26 cellular contexts compared by ENCODE assay signal in genomic region chr7:155705656-155706360, GRCh38.
A peak's percentile ranks its signal among the peaks of the same experiment; 100 is the strongest.
DNase-seq lines count a peak whose midpoint lies in the region; ATAC-seq and TF ChIP-seq lines count a peak whose summit lies in the region.
"Had no signal": no experiment of that assay in that cellular context is flagged by ENCODE, and none has a peak within 500 bp of the region (broad histone marks: within the 10 kb centered on the region; RNA-seq: fewer than 3 reads in every experiment).

No MANE protein-coding gene starts in this region.

- no peak overlapping the region for H3K4me3 ChIP-seq in left ventricle myocardium inferior
- H3K4me3 ChIP-seq: sigmoid colon, tibial artery, vagina had no signal

- H3K36me3 Mint-ChIP-seq in activated B cell treated with CpG ODN at 0.5 μM for 24 hours (ENCODE audit: low read depth) (peaks cover 61% of the 10 kb centered on the region), memory B cell (peaks cover 25% of the 10 kb centered on the region)

- H3K4me3 Mint-ChIP-seq in activated B cell treated with CpG ODN at 0.5 μM for 24 hours: no peak overlapping the region
- no peak overlapping the region for H3K4me3 Mint-ChIP-seq in memory B cell
- H3K4me3 Mint-ChIP-seq: activated naive CD4-positive, alpha-beta T cell treated with anti-CD3 and anti-CD28 coated beads for 36 hours had no signal

- H3K4me1 Mint-ChIP-seq in activated B cell treated with CpG ODN at 0.5 μM for 24 hours: peaks cover 5% of the 10 kb centered on the region
- H3K4me1 Mint-ChIP-seq in memory B cell: no peaks in the 10 kb centered on the region

- ATAC-seq in left ventricle myocardium superior: peak; percentile 78
- ATAC-seq in activated B cell treated with CpG ODN at 0.5 μM for 24 hours (ENCODE audit: low read depth): no peak
- no peak for ATAC-seq in memory B cell (ENCODE audit: low read depth)
- no peak for ATAC-seq in HG03565 (IDR thresholded peaks at IDR 0.05; ENCODE audit: unreplicated experiment)
- ATAC-seq: left lobe of liver had no signal

- H3K27me3 Mint-ChIP-seq in activated B cell treated with CpG ODN at 0.5 μM for 24 hours: no peaks in the 10 kb centered on the region
- no peaks in the 10 kb centered on the region for H3K27me3 Mint-ChIP-seq in memory B cell

- no peaks in the 10 kb centered on the region for H3K27me3 ChIP-seq in left ventricle myocardium inferior (ENCODE audit: low read depth)
- H3K27me3 ChIP-seq: neutrophil, sigmoid colon, tibial artery, vagina had no signal

- H3K36me3 ChIP-seq in left ventricle myocardium inferior: peaks cover 81% of the 10 kb centered on the region

- peaks cover 11% of the 10 kb centered on the region for H3K4me1 ChIP-seq in left ventricle myocardium inferior
- H3K4me1 ChIP-seq: sigmoid colon, tibial artery, vagina had no signal

- no peak overlapping the region for H3K27ac ChIP-seq in left ventricle myocardium inferior (replicated peaks)
- H3K27ac ChIP-seq: KMS-11, neutrophil, sigmoid colon, tibial artery, vagina had no signal

- H3K27ac Mint-ChIP-seq in activated B cell treated with CpG ODN at 0.5 μM for 24 hours (peak overlapping the region; percentile 2), memory B cell (peak overlapping the region; percentile 40)
- H3K27ac Mint-ChIP-seq: activated naive CD4-positive, alpha-beta T cell treated with anti-CD3 and anti-CD28 coated beads for 36 hours had no signal

- no peak for DNase-seq in left ventricle myocardium superior
- DNase-seq in left ventricle myocardium inferior: no peak
- no peak for DNase-seq in activated B cell treated with CpG ODN at 0.5 μM for 24 hours
- no peak for DNase-seq in memory B cell (ENCODE audit: low spot score in 2 of 2)
- no peak for DNase-seq in putamen (ENCODE audit: low spot score)
- no peak for DNase-seq in NCI-H2107 (lab: John Stamatoyannopoulos, UW)
- DNase-seq: activated CD4-positive, alpha-beta T cell treated with anti-CD3 and anti-CD28 coated beads, Interleukin-2, amount 50 U/mL, for 48 hours; activated naive CD4-positive, alpha-beta T cell treated with anti-CD3 and anti-CD28 coated beads for 36 hours; amygdala; DMS153; effector CD4-positive, alpha-beta T cell; glutamatergic neuron; H7; mesendoderm; NCI-H446; NCI-H748 treated with DMSO at 0.1 percent for 48 hours; posterior cingulate gyrus; sigmoid colon; stimulated activated CD4-positive, alpha-beta T cell treated with anti-CD3 and anti-CD28 coated beads, Interleukin-4, amount 100 ng/mL, for 24 hours; T-helper 1 cell; tibial artery had no signal

- CTCF ChIA-PET in activated B cell treated with CpG ODN at 0.5 μM for 24 hours (lab: Charles Lee): no interaction called here

- H3K9me3 Mint-ChIP-seq in activated B cell treated with CpG ODN at 0.5 μM for 24 hours (no peaks in the 10 kb centered on the region), memory B cell (no peaks in the 10 kb centered on the region)
- H3K9me3 Mint-ChIP-seq: activated naive CD4-positive, alpha-beta T cell treated with anti-CD3 and anti-CD28 coated beads for 36 hours had no signal

- no peaks in the 10 kb centered on the region for H3K9me3 ChIP-seq in left ventricle myocardium inferior (replicated peaks)
- H3K9me3 ChIP-seq: neutrophil, sigmoid colon, tibial artery, vagina had no signal

- POLR2A ChIA-PET in activated B cell treated with CpG ODN at 0.5 μM for 24 hours (lab: Charles Lee): interaction anchor here (0.5 kb wide), 1 partner anchor 45 kb away, joined by 3 read pairs; no protein-coding TSS in a partner anchor

- TF ChIP-seq CTCF in left ventricle myocardium inferior (IDR thresholded peaks at IDR 0.05; ENCODE audit: borderline replicate concordance): no peak
- no peak for TF ChIP-seq CTCF in activated B cell treated with CpG ODN at 0.5 μM for 24 hours (IDR thresholded peaks at IDR 0.05)

- intact Hi-C loops in left ventricle myocardium superior (cut with micrococcal nuclease) (no loop called here), left ventricle myocardium inferior (cut with micrococcal nuclease) (no loop called here), activated B cell treated with CpG ODN at 0.5 μM for 24 hours (cut with micrococcal nuclease) (no loop called here)
